Comparison of ENCODE assay signal across 8 cellular contexts in genomic region chr16:89330177-89330856, GRCh38.
A peak's percentile ranks its signal among the peaks of the same experiment; 100 is the strongest.
DNase-seq lines count a peak whose midpoint lies in the region; ATAC-seq and TF ChIP-seq lines count a peak whose summit lies in the region.

No MANE protein-coding gene starts in this region.

- H3K27ac Mint-ChIP-seq in GM23338 (no peak overlapping the region), osteocyte (ENCODE audit: unreplicated experiment) (peak overlapping the region; percentile 41)
- H3K27ac Mint-ChIP-seq in effector memory CD8-positive, alpha-beta T cell: peak overlapping the region; percentile 77 to 88

- ATAC-seq in GM23338 (peak; percentile 17), sciatic nerve (no peak), GM18907 (IDR thresholded peaks at IDR 0.05; ENCODE audit: unreplicated experiment) (no peak)
- peak; percentile 69 for ATAC-seq in effector memory CD8-positive, alpha-beta T cell (replicated peaks)

- no peaks in the 10 kb centered on the region; the same call in 2 of the 3 replicates for H3K9me3 Mint-ChIP-seq in GM23338
- no peaks in the 10 kb centered on the region for H3K9me3 Mint-ChIP-seq in effector memory CD8-positive, alpha-beta T cell
- no peaks in the 10 kb centered on the region for H3K9me3 Mint-ChIP-seq in osteocyte (ENCODE audit: unreplicated experiment)

- DNase-seq in GM23338 (ENCODE audit: low spot score) (peak; percentile 60), RWPE1 (ENCODE audit: low spot score) (peak; percentile 90), osteocyte (ENCODE audit: extremely low spot score, unreplicated experiment) (no peak), sciatic nerve (ENCODE audit: low spot score) (no peak), HuH-7.5 (ENCODE audit: low spot score) (no peak), RKO (ENCODE audit: low spot score) (no peak)
- DNase-seq in effector memory CD8-positive, alpha-beta T cell: peak in 2 of 3 experiments; percentile 44 to 45

- H3K4me1 Mint-ChIP-seq in GM23338 (peaks cover 68% of the 10 kb centered on the region), osteocyte (ENCODE audit: unreplicated experiment) (peaks cover 86% of the 10 kb centered on the region)
- H3K4me1 Mint-ChIP-seq in effector memory CD8-positive, alpha-beta T cell (ENCODE audit: low read depth in 2 of 2): peaks cover 65 to 68% of the 10 kb centered on the region in 2 donors

- H3K4me3 Mint-ChIP-seq in GM23338 (no peak overlapping the region), osteocyte (ENCODE audit: unreplicated experiment) (no peak overlapping the region)
- peak overlapping the region; percentile 42 to 73 for H3K4me3 Mint-ChIP-seq in effector memory CD8-positive, alpha-beta T cell

- H3F3A ChIP-seq in GM23338 (replicated peaks; ENCODE audit: low read depth): peaks cover 4% of the 10 kb centered on the region; the same call in 1 of the 2 replicates

- H3K79me2 ChIP-seq in GM23338 (replicated peaks; ENCODE audit: insufficient read depth): peaks cover 96% of the 10 kb centered on the region

- peaks cover 70% of the 10 kb centered on the region for H4K20me1 ChIP-seq in GM23338 (replicated peaks; ENCODE audit: insufficient read depth)

- POLR2A ChIA-PET in RWPE1 (lab: Yijun Ruan, JAX; ENCODE audit: low non-redundant PET): interaction anchor here (0.6 kb wide), 1 partner anchor 11 kb away, joined by 4 read pairs; no protein-coding TSS in a partner anchor

- peaks cover 44% of the 10 kb centered on the region for H3K4me1 ChIP-seq in GM23338 (ENCODE audit: insufficient read depth)

- no peak overlapping the region for H3K4me2 ChIP-seq in GM23338

- H3K4me3 ChIP-seq in GM23338: no peak overlapping the region

- no peak overlapping the region for H2AFZ ChIP-seq in GM23338

- H3K27me3 Mint-ChIP-seq in GM23338 (ENCODE audit: insufficient read depth, low read depth, poor library complexity) (peaks cover 10% of the 10 kb centered on the region), osteocyte (ENCODE audit: unreplicated experiment) (no peaks in the 10 kb centered on the region)
- no peaks in the 10 kb centered on the region for H3K27me3 Mint-ChIP-seq in effector memory CD8-positive, alpha-beta T cell

- no peaks in the 10 kb centered on the region for H3K36me3 ChIP-seq in GM23338 (ENCODE audit: insufficient read depth)

- CTCF ChIA-PET in RWPE1 (lab: Yijun Ruan, JAX): no interaction called here

- no peaks in the 10 kb centered on the region for H3K27me3 ChIP-seq in GM23338 (ENCODE audit: insufficient read depth)

- H3K9me2 ChIP-seq in GM23338 (ENCODE audit: insufficient read depth): no peaks in the 10 kb centered on the region

- H3K36me3 Mint-ChIP-seq in GM23338 (ENCODE audit: low read depth) (peaks cover 5% of the 10 kb centered on the region; the same call in 2 of the 3 replicates), osteocyte (ENCODE audit: unreplicated experiment) (no peaks in the 10 kb centered on the region)
- peaks cover 35% of the 10 kb centered on the region for H3K36me3 Mint-ChIP-seq in effector memory CD8-positive, alpha-beta T cell (ENCODE audit: insufficient read depth)

- intact Hi-C loops in sciatic nerve (cut with DNase I): loop anchor here (10.0 kb wide), 1 partner anchor 164 kb away; the partner anchor contains the start of gene ANKRD11

- 0 out of 2 replicates have a peak overlapping the region, but pooled peaks have one; percentile 47 for H3K27ac ChIP-seq in GM23338 (ENCODE audit: low read depth)
- H3K27ac ChIP-seq in RWPE1: peak overlapping the region; percentile 82

- no peak for TF ChIP-seq CTCF in GM23338 (conservative IDR thresholded peaks at IDR 0.05; ENCODE audit: low read depth in 2 of 2)
- no peak for TF ChIP-seq CTCF in RWPE1 (conservative IDR thresholded peaks at IDR 0.05; ENCODE audit: low read depth)
- no peak for TF ChIP-seq CTCF in osteocyte (IDR thresholded peaks at IDR 0.05)

TF ChIP-seq in GM23338, 12 proteins besides CTCF, POLR2A, EP300 and RAD21:
- no peak for TF ChIP-seq CREB1 (CRISPR knock-in tag; IDR thresholded peaks at IDR 0.05; ENCODE audit: low read depth)
- TF ChIP-seq, protein P1, sequence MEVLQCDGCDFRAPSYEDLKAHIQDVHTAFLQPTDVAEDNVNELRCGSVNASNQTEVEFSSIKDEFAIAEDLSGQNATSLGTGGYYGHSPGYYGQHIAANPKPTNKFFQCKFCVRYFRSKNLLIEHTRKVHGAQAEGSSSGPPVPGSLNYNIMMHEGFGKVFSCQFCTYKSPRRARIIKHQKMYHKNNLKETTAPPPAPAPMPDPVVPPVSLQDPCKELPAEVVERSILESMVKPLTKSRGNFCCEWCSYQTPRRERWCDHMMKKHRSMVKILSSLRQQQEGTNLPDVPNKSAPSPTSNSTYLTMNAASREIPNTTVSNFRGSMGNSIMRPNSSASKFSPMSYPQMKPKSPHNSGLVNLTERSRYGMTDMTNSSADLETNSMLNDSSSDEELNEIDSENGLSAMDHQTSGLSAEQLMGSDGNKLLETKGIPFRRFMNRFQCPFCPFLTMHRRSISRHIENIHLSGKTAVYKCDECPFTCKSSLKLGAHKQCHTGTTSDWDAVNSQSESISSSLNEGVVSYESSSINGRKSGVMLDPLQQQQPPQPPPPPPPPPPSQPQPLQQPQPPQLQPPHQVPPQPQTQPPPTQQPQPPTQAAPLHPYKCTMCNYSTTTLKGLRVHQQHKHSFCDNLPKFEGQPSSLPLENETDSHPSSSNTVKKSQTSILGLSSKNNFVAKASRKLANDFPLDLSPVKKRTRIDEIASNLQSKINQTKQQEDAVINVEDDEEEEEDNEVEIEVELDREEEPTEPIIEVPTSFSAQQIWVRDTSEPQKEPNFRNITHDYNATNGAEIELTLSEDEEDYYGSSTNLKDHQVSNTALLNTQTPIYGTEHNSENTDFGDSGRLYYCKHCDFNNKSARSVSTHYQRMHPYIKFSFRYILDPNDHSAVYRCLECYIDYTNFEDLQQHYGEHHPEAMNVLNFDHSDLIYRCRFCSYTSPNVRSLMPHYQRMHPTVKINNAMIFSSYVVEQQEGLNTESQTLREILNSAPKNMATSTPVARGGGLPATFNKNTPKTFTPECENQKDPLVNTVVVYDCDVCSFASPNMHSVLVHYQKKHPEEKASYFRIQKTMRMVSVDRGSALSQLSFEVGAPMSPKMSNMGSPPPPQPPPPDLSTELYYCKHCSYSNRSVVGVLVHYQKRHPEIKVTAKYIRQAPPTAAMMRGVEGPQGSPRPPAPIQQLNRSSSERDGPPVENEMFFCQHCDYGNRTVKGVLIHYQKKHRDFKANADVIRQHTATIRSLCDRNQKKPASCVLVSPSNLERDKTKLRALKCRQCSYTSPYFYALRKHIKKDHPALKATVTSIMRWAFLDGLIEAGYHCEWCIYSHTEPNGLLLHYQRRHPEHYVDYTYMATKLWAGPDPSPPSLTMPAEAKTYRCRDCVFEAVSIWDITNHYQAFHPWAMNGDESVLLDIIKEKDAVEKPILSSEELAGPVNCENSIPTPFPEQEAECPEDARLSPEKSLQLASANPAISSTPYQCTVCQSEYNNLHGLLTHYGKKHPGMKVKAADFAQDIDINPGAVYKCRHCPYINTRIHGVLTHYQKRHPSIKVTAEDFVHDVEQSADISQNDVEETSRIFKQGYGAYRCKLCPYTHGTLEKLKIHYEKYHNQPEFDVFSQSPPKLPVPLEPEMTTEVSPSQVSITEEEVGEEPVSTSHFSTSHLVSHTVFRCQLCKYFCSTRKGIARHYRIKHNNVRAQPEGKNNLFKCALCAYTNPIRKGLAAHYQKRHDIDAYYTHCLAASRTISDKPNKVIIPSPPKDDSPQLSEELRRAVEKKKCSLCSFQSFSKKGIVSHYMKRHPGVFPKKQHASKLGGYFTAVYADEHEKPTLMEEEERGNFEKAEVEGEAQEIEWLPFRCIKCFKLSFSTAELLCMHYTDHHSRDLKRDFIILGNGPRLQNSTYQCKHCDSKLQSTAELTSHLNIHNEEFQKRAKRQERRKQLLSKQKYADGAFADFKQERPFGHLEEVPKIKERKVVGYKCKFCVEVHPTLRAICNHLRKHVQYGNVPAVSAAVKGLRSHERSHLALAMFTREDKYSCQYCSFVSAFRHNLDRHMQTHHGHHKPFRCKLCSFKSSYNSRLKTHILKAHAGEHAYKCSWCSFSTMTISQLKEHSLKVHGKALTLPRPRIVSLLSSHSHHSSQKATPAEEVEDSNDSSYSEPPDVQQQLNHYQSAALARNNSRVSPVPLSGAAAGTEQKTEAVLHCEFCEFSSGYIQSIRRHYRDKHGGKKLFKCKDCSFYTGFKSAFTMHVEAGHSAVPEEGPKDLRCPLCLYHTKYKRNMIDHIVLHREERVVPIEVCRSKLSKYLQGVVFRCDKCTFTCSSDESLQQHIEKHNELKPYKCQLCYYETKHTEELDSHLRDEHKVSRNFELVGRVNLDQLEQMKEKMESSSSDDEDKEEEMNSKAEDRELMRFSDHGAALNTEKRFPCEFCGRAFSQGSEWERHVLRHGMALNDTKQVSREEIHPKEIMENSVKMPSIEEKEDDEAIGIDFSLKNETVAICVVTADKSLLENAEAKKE (CRISPR knock-in tag; IDR thresholded peaks at IDR 0.05): no peak

Comparison
In these comparisons a context has a peak if more than half of its experiments do, and no peak if none do; other contexts are left out.
1. ATAC-seq: peak in GM23338 (single experiment) and effector memory CD8-positive, alpha-beta T cell (single experiment); none in sciatic nerve (single experiment) and GM18907 (single experiment).
2. DNase-seq: peak in GM23338 (single experiment), RWPE1 (single experiment) and effector memory CD8-positive, alpha-beta T cell (2 of 3); none in osteocyte (single experiment), sciatic nerve (single experiment), HuH-7.5 (single experiment) and RKO (single experiment).
3. H3K4me3 Mint-ChIP-seq: peak in effector memory CD8-positive, alpha-beta T cell (2 of 2); none in GM23338 (single experiment) and osteocyte (single experiment).